In the genomic region with DNA sequence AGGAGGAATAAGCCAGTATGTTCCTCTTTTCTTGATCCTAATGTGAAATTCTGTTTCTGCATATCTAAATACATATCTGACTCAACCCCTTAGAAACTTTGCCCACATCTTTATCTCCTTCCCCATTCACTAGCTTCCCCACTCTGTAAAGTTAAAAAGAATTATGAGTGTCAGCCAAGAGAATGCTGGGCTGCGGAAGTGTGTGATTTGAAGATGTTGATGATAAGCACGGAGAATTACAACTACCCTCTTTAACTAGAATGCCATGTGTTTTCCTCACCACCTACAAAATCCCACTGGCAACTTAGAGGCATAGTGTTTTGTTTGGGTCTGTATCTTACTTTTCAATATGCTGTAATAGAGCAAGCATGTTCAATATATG, we compare ENCODE assay signal across 1 cellular context.
TF ChIP-seq lines count a peak whose summit lies in the region.

No MANE protein-coding gene starts in this region.

TF ChIP-seq in K562, 482 proteins besides CTCF, POLR2A, EP300 and RAD21 (continued from another document and continues in another):
- TF ChIP-seq, protein P1, sequence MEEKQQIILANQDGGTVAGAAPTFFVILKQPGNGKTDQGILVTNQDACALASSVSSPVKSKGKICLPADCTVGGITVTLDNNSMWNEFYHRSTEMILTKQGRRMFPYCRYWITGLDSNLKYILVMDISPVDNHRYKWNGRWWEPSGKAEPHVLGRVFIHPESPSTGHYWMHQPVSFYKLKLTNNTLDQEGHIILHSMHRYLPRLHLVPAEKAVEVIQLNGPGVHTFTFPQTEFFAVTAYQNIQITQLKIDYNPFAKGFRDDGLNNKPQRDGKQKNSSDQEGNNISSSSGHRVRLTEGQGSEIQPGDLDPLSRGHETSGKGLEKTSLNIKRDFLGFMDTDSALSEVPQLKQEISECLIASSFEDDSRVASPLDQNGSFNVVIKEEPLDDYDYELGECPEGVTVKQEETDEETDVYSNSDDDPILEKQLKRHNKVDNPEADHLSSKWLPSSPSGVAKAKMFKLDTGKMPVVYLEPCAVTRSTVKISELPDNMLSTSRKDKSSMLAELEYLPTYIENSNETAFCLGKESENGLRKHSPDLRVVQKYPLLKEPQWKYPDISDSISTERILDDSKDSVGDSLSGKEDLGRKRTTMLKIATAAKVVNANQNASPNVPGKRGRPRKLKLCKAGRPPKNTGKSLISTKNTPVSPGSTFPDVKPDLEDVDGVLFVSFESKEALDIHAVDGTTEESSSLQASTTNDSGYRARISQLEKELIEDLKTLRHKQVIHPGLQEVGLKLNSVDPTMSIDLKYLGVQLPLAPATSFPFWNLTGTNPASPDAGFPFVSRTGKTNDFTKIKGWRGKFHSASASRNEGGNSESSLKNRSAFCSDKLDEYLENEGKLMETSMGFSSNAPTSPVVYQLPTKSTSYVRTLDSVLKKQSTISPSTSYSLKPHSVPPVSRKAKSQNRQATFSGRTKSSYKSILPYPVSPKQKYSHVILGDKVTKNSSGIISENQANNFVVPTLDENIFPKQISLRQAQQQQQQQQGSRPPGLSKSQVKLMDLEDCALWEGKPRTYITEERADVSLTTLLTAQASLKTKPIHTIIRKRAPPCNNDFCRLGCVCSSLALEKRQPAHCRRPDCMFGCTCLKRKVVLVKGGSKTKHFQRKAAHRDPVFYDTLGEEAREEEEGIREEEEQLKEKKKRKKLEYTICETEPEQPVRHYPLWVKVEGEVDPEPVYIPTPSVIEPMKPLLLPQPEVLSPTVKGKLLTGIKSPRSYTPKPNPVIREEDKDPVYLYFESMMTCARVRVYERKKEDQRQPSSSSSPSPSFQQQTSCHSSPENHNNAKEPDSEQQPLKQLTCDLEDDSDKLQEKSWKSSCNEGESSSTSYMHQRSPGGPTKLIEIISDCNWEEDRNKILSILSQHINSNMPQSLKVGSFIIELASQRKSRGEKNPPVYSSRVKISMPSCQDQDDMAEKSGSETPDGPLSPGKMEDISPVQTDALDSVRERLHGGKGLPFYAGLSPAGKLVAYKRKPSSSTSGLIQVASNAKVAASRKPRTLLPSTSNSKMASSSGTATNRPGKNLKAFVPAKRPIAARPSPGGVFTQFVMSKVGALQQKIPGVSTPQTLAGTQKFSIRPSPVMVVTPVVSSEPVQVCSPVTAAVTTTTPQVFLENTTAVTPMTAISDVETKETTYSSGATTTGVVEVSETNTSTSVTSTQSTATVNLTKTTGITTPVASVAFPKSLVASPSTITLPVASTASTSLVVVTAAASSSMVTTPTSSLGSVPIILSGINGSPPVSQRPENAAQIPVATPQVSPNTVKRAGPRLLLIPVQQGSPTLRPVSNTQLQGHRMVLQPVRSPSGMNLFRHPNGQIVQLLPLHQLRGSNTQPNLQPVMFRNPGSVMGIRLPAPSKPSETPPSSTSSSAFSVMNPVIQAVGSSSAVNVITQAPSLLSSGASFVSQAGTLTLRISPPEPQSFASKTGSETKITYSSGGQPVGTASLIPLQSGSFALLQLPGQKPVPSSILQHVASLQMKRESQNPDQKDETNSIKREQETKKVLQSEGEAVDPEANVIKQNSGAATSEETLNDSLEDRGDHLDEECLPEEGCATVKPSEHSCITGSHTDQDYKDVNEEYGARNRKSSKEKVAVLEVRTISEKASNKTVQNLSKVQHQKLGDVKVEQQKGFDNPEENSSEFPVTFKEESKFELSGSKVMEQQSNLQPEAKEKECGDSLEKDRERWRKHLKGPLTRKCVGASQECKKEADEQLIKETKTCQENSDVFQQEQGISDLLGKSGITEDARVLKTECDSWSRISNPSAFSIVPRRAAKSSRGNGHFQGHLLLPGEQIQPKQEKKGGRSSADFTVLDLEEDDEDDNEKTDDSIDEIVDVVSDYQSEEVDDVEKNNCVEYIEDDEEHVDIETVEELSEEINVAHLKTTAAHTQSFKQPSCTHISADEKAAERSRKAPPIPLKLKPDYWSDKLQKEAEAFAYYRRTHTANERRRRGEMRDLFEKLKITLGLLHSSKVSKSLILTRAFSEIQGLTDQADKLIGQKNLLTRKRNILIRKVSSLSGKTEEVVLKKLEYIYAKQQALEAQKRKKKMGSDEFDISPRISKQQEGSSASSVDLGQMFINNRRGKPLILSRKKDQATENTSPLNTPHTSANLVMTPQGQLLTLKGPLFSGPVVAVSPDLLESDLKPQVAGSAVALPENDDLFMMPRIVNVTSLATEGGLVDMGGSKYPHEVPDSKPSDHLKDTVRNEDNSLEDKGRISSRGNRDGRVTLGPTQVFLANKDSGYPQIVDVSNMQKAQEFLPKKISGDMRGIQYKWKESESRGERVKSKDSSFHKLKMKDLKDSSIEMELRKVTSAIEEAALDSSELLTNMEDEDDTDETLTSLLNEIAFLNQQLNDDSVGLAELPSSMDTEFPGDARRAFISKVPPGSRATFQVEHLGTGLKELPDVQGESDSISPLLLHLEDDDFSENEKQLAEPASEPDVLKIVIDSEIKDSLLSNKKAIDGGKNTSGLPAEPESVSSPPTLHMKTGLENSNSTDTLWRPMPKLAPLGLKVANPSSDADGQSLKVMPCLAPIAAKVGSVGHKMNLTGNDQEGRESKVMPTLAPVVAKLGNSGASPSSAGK (IDR thresholded peaks at IDR 0.05) = peak; percentile 60; the same call in 1 of the 2 replicates
- TF ChIP-seq ZNF165 (CRISPR knock-in tag; IDR thresholded peaks at IDR 0.05; ENCODE audit: borderline replicate concordance) = no peak
- TF ChIP-seq GABPA (tag; conservative IDR thresholded peaks at IDR 0.05; ENCODE audit: low read depth) = no peak; the same call in 1 of the 2 replicates
- TF ChIP-seq, protein P2, sequence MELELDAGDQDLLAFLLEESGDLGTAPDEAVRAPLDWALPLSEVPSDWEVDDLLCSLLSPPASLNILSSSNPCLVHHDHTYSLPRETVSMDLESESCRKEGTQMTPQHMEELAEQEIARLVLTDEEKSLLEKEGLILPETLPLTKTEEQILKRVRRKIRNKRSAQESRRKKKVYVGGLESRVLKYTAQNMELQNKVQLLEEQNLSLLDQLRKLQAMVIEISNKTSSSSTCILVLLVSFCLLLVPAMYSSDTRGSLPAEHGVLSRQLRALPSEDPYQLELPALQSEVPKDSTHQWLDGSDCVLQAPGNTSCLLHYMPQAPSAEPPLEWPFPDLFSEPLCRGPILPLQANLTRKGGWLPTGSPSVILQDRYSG (tag; conservative IDR thresholded peaks at IDR 0.05; ENCODE audit: low read depth) = no peak
- no peak for TF ChIP-seq ZNF274 (IDR thresholded peaks at IDR 0.05; ENCODE audit: borderline replicate concordance, low read depth, low read length)
- TF ChIP-seq SAP30 (IDR thresholded peaks at IDR 0.05; ENCODE audit: borderline replicate concordance, insufficient read depth, low read depth, low read length, poor library complexity, severe bottlenecking) = no peak
- TF ChIP-seq IRF9 (tag; IDR thresholded peaks at IDR 0.05) = no peak
- no peak for TF ChIP-seq STAT5B (CRISPR knock-in tag; IDR thresholded peaks at IDR 0.05)
- TF ChIP-seq DEAF1 (CRISPR knock-in tag; IDR thresholded peaks at IDR 0.05) = no peak
- TF ChIP-seq POLR3G (IDR thresholded peaks at IDR 0.05; ENCODE audit: extremely low read depth, insufficient read length, insufficient replicate concordance) = no peak
- TF ChIP-seq ZMIZ1 (IDR thresholded peaks at IDR 0.05; ENCODE audit: low read depth in 2 of 2, low read length in 2 of 2) = peak in 1 of 2 experiments; percentile 81; a peak in 2 of 4 replicates
- TF ChIP-seq ZZZ3 (IDR thresholded peaks at IDR 0.05) = no peak
- no peak for TF ChIP-seq ZNF785 (CRISPR knock-in tag; IDR thresholded peaks at IDR 0.05)
- TF ChIP-seq PHB2 (IDR thresholded peaks at IDR 0.05; ENCODE audit: low read depth) = no peak
- TF ChIP-seq BRCA1 (IDR thresholded peaks at IDR 0.05) = no peak
- TF ChIP-seq BRCA1 (CRISPR knock-in tag; IDR thresholded peaks at IDR 0.05) = no peak
- TF ChIP-seq ZNF780A (CRISPR knock-in tag; IDR thresholded peaks at IDR 0.05) = no peak
- no peak for TF ChIP-seq ATF1 (CRISPR knock-in tag; IDR thresholded peaks at IDR 0.05)
- TF ChIP-seq ATF1 (tag; IDR thresholded peaks at IDR 0.05) = no peak
- TF ChIP-seq, protein P3, sequence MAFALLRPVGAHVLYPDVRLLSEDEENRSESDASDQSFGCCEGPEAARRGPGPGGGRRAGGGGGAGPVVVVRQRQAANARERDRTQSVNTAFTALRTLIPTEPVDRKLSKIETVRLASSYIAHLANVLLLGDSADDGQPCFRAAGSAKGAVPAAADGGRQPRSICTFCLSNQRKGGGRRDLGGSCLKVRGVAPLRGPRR (CRISPR knock-in tag; IDR thresholded peaks at IDR 0.05) = no peak
- TF ChIP-seq PURB (CRISPR knock-in tag; IDR thresholded peaks at IDR 0.05; ENCODE audit: low read depth) = no peak
- TF ChIP-seq, protein P4, sequence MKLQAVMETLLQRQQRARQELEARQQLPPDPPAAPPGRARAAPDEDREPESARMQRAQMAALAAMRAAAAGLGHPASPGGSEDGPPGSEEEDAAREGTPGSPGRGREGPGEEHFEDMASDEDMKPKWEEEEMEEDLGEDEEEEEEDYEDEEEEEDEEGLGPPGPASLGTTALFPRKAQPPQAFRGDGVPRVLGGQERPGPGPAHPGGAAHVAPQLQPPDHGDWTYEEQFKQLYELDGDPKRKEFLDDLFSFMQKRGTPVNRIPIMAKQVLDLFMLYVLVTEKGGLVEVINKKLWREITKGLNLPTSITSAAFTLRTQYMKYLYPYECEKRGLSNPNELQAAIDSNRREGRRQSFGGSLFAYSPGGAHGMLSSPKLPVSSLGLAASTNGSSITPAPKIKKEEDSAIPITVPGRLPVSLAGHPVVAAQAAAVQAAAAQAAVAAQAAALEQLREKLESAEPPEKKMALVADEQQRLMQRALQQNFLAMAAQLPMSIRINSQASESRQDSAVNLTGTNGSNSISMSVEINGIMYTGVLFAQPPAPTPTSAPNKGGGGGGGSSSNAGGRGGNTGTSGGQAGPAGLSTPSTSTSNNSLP (IDR thresholded peaks at IDR 0.05; ENCODE audit: borderline replicate concordance, low read depth, low read length) = peak; percentile 26; the same call in 1 of the 2 replicates
- TF ChIP-seq, protein P5, sequence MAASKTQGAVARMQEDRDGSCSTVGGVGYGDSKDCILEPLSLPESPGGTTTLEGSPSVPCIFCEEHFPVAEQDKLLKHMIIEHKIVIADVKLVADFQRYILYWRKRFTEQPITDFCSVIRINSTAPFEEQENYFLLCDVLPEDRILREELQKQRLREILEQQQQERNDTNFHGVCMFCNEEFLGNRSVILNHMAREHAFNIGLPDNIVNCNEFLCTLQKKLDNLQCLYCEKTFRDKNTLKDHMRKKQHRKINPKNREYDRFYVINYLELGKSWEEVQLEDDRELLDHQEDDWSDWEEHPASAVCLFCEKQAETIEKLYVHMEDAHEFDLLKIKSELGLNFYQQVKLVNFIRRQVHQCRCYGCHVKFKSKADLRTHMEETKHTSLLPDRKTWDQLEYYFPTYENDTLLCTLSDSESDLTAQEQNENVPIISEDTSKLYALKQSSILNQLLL (CRISPR knock-in tag; IDR thresholded peaks at IDR 0.05; ENCODE audit: borderline replicate concordance) = no peak
- TF ChIP-seq TOE1 (IDR thresholded peaks at IDR 0.05; ENCODE audit: borderline replicate concordance) = 0 out of 2 replicates have a peak, but pooled peaks have one; percentile 15
- no peak for TF ChIP-seq TOE1 (CRISPR knock-in tag; IDR thresholded peaks at IDR 0.05; ENCODE audit: borderline replicate concordance, low read depth)
- peak; percentile 57 for TF ChIP-seq ZNF175 (CRISPR knock-in tag; IDR thresholded peaks at IDR 0.05; ENCODE audit: low read depth)
